In genomic region chr16:74666425-74667214, GRCh38 we compare ENCODE assay signal across 8 cellular contexts. TPM values are rescaled to one million over a fixed set of nuclear protein-coding genes. Genes with fewer than 3 reads are reported as not detected.
DNase-seq lines count a peak whose midpoint lies in the region; ATAC-seq and FAIRE-seq lines count a peak whose summit lies in the region.

RFWD3 (minus strand) TSS chr16:74666877; CDS start chr16:74661449, 5,428 bp downstream.

- DNase-seq in Ammon's horn (ENCODE audit: low spot score) (peak; percentile 100), GM19238 (ENCODE audit: insufficient read length, low spot score) (peak; percentile 94), NCI-H524 (lab: John Stamatoyannopoulos, UW) (peak; percentile 98 to 99), kidney tubule cell (ENCODE audit: low spot score) (peak; percentile 99)
- DNase-seq in activated CD4-positive, alpha-beta T cell treated with anti-CD3 and anti-CD28 coated beads for 36 hours = peak; percentile 98
- peak; percentile 85 to 91 (median 89) for DNase-seq in stimulated activated CD4-positive, alpha-beta T cell treated with anti-CD3 and anti-CD28 coated beads, Interleukin-1b, Interleukin-23, amount 100 ng/mL, for 24 hours (ENCODE audit: low read depth in 4 of 4, low spot score in 1 of 4)

- no peaks in the 10 kb centered on the region for H3K9me3 Mint-ChIP-seq in activated CD4-positive, alpha-beta T cell treated with anti-CD3 and anti-CD28 coated beads for 36 hours (ENCODE audit: low read depth)

- H3K4me3 Mint-ChIP-seq in activated CD4-positive, alpha-beta T cell treated with anti-CD3 and anti-CD28 coated beads for 36 hours = peak within 1 kb of the TSS; percentile 83

- H3K36me3 Mint-ChIP-seq in activated CD4-positive, alpha-beta T cell treated with anti-CD3 and anti-CD28 coated beads for 36 hours (ENCODE audit: low read depth) = peaks cover 41% of the 10 kb centered on the region

- peak; percentile 100 for ATAC-seq in HG03442 (IDR thresholded peaks at IDR 0.05; ENCODE audit: unreplicated experiment)
- peak; percentile 100 for ATAC-seq in activated CD4-positive, alpha-beta T cell treated with anti-CD3 and anti-CD28 coated beads for 36 hours

- H3K27ac Mint-ChIP-seq in activated CD4-positive, alpha-beta T cell treated with anti-CD3 and anti-CD28 coated beads for 36 hours = peak within 1 kb of the TSS; percentile 97

- intact Hi-C loops in activated CD4-positive, alpha-beta T cell treated with anti-CD3 and anti-CD28 coated beads for 36 hours (cut with DNase I, micrococcal nuclease) = loop anchor here (1.0 to 2.0 kb wide), 10 partner anchors 34 to 980 kb away; partner anchors contain the start of genes GLG1 (in 2 of the 2), MLKL (in 2 of the 2), CFDP1 (in 1 of the 2) and KARS1 (in 1 of the 2)

- POLR2A ChIA-PET in activated CD4-positive, alpha-beta T cell treated with anti-CD3 and anti-CD28 coated beads for 36 hours (lab: Charles Lee) = interaction anchor here (0.6 to 3.3 kb wide), 12 partner anchors 11 to 579 kb away, joined by 3 to 28 read pairs (median 4); partner anchors contain the start of genes FA2H, GLG1 and MLKL

- FAIRE-seq in colon (lab: Jason Lieb, UNC) = peak; percentile 89

- CTCF ChIA-PET in activated CD4-positive, alpha-beta T cell treated with anti-CD3 and anti-CD28 coated beads for 36 hours (lab: Charles Lee) = interaction anchor here (0.6 to 1.8 kb wide), 9 partner anchors 11 to 369 kb away, joined by 3 to 12 read pairs (median 5); partner anchors contain the start of gene MLKL

- H3K4me1 Mint-ChIP-seq in activated CD4-positive, alpha-beta T cell treated with anti-CD3 and anti-CD28 coated beads for 36 hours = peaks cover 42% of the 10 kb centered on the region

- no peaks in the 10 kb centered on the region for H3K27me3 Mint-ChIP-seq in activated CD4-positive, alpha-beta T cell treated with anti-CD3 and anti-CD28 coated beads for 36 hours

RNA-seq across cellular contexts. Expression of gene RFWD3, which starts in this region (rescaled TPM):
- 100 to 1,000 TPM in 1 of 2 experiments, 10 to 100 TPM in 1; 92.7 to 102 TPM for total RNA-seq in activated CD4-positive, alpha-beta T cell treated with anti-CD3 and anti-CD28 coated beads for 36 hours

Comparison
In these comparisons a context has a peak if more than half of its experiments do, and no peak if none do; other contexts are left out.
1. Peak in every context shown above with its lines: DNase-seq and ATAC-seq.